In the genomic region with DNA sequence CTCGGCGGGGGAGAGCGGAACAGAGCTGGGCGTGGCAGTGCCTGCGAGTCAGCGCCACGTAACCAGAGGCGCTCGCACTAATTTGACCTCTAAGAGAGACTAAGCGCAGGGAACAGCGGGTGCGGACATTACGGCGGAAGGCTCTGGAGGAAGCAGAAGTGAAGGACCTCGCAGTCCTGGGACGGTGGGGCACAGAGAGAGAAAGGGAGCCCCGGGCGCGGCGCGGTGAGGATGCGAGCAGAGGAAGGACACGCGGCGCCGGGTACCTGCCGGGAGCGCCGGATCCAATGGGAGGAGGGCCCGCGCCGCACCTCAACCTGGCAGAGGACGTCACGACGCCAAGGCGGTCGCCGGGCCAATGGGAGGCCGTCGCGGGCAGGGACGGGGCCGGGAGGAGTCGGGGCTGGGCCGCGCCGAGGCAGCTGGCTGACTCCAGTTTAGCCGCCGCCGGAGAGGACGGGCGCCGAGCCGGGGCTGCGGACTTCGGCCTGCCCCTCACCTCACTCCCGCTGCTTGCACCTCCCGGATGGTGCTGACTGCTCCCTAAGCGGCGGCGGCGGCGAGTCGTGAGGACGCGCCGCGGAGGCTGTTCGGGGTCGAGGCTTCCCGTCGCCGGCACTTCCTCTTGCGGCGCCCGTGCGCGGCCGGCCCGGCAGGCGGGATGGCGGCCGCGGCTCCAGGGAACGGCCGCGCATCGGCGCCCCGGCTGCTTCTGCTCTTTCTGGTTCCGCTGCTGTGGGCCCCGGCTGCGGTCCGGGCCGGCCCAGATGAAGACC, we compare ENCODE assay signal across 8 cellular contexts. TPM values are rescaled to one million over a fixed set of nuclear protein-coding genes. Genes with fewer than 3 reads are reported as not detected.
DNase-seq lines count a peak whose midpoint lies in the region; ATAC-seq and TF ChIP-seq lines count a peak whose summit lies in the region.

A gene with protein sequence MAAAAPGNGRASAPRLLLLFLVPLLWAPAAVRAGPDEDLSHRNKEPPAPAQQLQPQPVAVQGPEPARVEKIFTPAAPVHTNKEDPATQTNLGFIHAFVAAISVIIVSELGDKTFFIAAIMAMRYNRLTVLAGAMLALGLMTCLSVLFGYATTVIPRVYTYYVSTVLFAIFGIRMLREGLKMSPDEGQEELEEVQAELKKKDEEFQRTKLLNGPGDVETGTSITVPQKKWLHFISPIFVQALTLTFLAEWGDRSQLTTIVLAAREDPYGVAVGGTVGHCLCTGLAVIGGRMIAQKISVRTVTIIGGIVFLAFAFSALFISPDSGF (plus strand): TSS at position 429 of the 776 bp plus-strand sequence. CDS start 233 bp downstream, at position 662.

- TF ChIP-seq POLR2A in suprapubic skin (IDR thresholded peaks at IDR 0.05) = peak; percentile 75 to 92

- H3F3A ChIP-seq in SK-N-SH (replicated peaks; ENCODE audit: insufficient read depth) = peaks cover 11% of the 10 kb centered on the region

- under 1% methylated on average over 21 of the region's 95 CpGs for WGBS in SK-N-SH (ENCODE audit: low lambda C conversion rate)
- under 1% methylated on average over 71 of the region's 95 CpGs for WGBS in suprapubic skin

- H3K27ac ChIP-seq in SK-N-SH (ENCODE audit: low read depth in 2 of 2, low read length in 1 of 2) (peak within 1 kb of the TSS; percentile 86 to 89), suprapubic skin (peak within 1 kb of the TSS; percentile 99)

- peak; percentile 95 for ATAC-seq in HG02588 (IDR thresholded peaks at IDR 0.05; ENCODE audit: unreplicated experiment)

- no peak for TF ChIP-seq CTCF in SK-N-SH (IDR thresholded peaks at IDR 0.05)
- peak in 1 of 2 donors; percentile 7 for TF ChIP-seq CTCF in suprapubic skin (IDR thresholded peaks at IDR 0.05)

- H4K20me1 ChIP-seq in SK-N-SH (ENCODE audit: insufficient read depth) = peaks cover 36% of the 10 kb centered on the region

- TF ChIP-seq RAD21 in SK-N-SH (IDR thresholded peaks at IDR 0.05; ENCODE audit: low read length) = no peak

- H3K79me2 ChIP-seq in SK-N-SH (ENCODE audit: insufficient read depth) = peaks cover 47% of the 10 kb centered on the region

- H3K9me3 ChIP-seq in SK-N-SH (no peaks in the 10 kb centered on the region), suprapubic skin (no peaks in the 10 kb centered on the region)

- peak within 1 kb of the TSS; percentile 98 for H3K9ac ChIP-seq in SK-N-SH

- peak within 1 kb of the TSS; percentile 99 for H3K4me3 ChIP-seq in GM08714 (ENCODE audit: low read length)
- H3K4me3 ChIP-seq in SK-N-SH (ENCODE audit: low read depth in 2 of 2, low read length in 1 of 2) = peak within 1 kb of the TSS; percentile 81 to 90
- peak within 1 kb of the TSS; percentile 97 for H3K4me3 ChIP-seq in suprapubic skin

- DNase-seq in NCI-H1048 (lab: John Stamatoyannopoulos, UW) (peak; percentile 69), SK-N-SH (peak; percentile 95), germinal center (ENCODE audit: low spot score) (peak; percentile 93), occipital lobe (lab: John Stamatoyannopoulos, UW) (peak; percentile 86), suprapubic skin (ENCODE audit: low spot score in 2 of 2) (peak; percentile 94 to 95)
- peak; percentile 91 for DNase-seq in activated naive CD4-positive, alpha-beta T cell treated with anti-CD3 and anti-CD28 coated beads, Interleukin-2, amount 50 U/mL, for 16 hours

- H3K4me2 ChIP-seq in SK-N-SH = peak within 1 kb of the TSS; percentile 99

- H3K4me1 ChIP-seq in SK-N-SH (ENCODE audit: control insufficient read depth in 1 of 2, insufficient read depth in 2 of 2, low read depth in 1 of 2, low read length in 1 of 2) (peaks cover 0 to 5% of the 10 kb centered on the region in 2 experiments; a peak in 2 of 4 replicates), suprapubic skin (peaks cover 35% of the 10 kb centered on the region)

- H3K27me3 ChIP-seq in SK-N-SH (ENCODE audit: insufficient read depth) (no peaks in the 10 kb centered on the region), suprapubic skin (no peaks in the 10 kb centered on the region)

- POLR2A ChIA-PET in SK-N-SH (lab: Yijun Ruan, JAX) = interaction anchor here (0.5 to 2.3 kb wide), 10 partner anchors 8 to 1163 kb away, joined by 3 to 8 read pairs (median 4); a partner anchor contains a TSS

- H2AFZ ChIP-seq in SK-N-SH (ENCODE audit: low read depth) = peak within 1 kb of the TSS; percentile 90

- H3K36me3 ChIP-seq in SK-N-SH (replicated peaks in 1 of 2; ENCODE audit: control insufficient read depth in 1 of 2, insufficient read depth in 2 of 2, low read length in 1 of 2) = peaks cover 4 to 20% of the 10 kb centered on the region in 2 experiments
- peaks cover 3% of the 10 kb centered on the region for H3K36me3 ChIP-seq in suprapubic skin

- no peak for TF ChIP-seq EP300 in SK-N-SH (IDR thresholded peaks at IDR 0.05; ENCODE audit: borderline replicate concordance in 1 of 2, low read depth in 1 of 2, low read length in 1 of 2)
- no peak for TF ChIP-seq EP300 in suprapubic skin (IDR thresholded peaks at IDR 0.05)

- CTCF ChIA-PET in SK-N-SH (lab: Yijun Ruan, JAX) = interaction anchor here (1.2 to 2.4 kb wide), 5 partner anchors 29 to 159 kb away, joined by 3 to 12 read pairs (median 4); a partner anchor contains a TSS

- H3K9me2 ChIP-seq in SK-N-SH = no peaks in the 10 kb centered on the region

TF ChIP-seq in SK-N-SH, 30 proteins besides CTCF, POLR2A, EP300 and RAD21:
- peak; percentile 89 for TF ChIP-seq TAF1 (IDR thresholded peaks at IDR 0.05; ENCODE audit: borderline replicate concordance, low read depth, low read length)
- TF ChIP-seq ELF1 (IDR thresholded peaks at IDR 0.05) = no peak
- TF ChIP-seq POLR2AphosphoS5 (IDR thresholded peaks at IDR 0.05; ENCODE audit: low read depth, low read length) = peak; percentile 88
- TF ChIP-seq SIN3A (IDR thresholded peaks at IDR 0.05; ENCODE audit: borderline replicate concordance, low read depth, low read length) = peak; percentile 50; the same call in 1 of the 2 replicates
- TF ChIP-seq, protein P1, sequence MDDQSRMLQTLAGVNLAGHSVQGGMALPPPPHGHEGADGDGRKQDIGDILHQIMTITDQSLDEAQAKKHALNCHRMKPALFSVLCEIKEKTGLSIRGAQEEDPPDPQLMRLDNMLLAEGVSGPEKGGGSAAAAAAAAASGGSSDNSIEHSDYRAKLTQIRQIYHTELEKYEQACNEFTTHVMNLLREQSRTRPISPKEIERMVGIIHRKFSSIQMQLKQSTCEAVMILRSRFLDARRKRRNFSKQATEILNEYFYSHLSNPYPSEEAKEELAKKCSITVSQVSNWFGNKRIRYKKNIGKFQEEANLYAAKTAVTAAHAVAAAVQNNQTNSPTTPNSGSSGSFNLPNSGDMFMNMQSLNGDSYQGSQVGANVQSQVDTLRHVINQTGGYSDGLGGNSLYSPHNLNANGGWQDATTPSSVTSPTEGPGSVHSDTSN (IDR thresholded peaks at IDR 0.05) = no peak
- peak; percentile 53; the same call in 1 of the 2 replicates for TF ChIP-seq RFX5 (IDR thresholded peaks at IDR 0.05; ENCODE audit: low read length)
- TF ChIP-seq RCOR1 (IDR thresholded peaks at IDR 0.05; ENCODE audit: low read length) = no peak
- peak; percentile 82 for TF ChIP-seq MXI1 (IDR thresholded peaks at IDR 0.05; ENCODE audit: low read depth, low read length)
TF ChIP-seq in SK-N-SH: peak in this region for 5.

RNA-seq across cellular contexts. Expression of the gene that starts here (rescaled TPM):
- 58.6 and 89.2 TPM in 2 replicates for polyA plus RNA-seq in SK-N-SH (2012; rRNA removed)
- polyA plus RNA-seq in SK-N-SH (2012; cell fraction: cytosol; rRNA removed) = 75.8 and 85.3 TPM in 2 replicates
- polyA plus RNA-seq in SK-N-SH (2012; cell fraction: nucleus; rRNA removed) = 70.8 and 135 TPM in 2 replicates
- total RNA-seq in occipital lobe (109 TPM), suprapubic skin (100 to 1,000 TPM in 2 of 4 donors, 10 to 100 TPM in 2; 82.5 to 129 (median 98.3) TPM)

Comparison
In these comparisons a context has a peak if more than half of its experiments do, and no peak if none do; other contexts are left out.
1. Peak in every context shown above with its lines: DNase-seq, ATAC-seq, H3K4me3 ChIP-seq and H3K27ac ChIP-seq.